22 cellular contexts compared by ENCODE assay signal in genomic region chr2:23905155-23905554, GRCh38. TPM values are rescaled to one million over a fixed set of nuclear protein-coding genes. Genes with fewer than 3 reads are reported as not detected.
DNase-seq lines count a peak whose midpoint lies in the region; ATAC-seq, FAIRE-seq and TF ChIP-seq lines count a peak whose summit lies in the region.
"Had no signal": no experiment of that assay in that cellular context is flagged by ENCODE, and none has a peak within 500 bp of the region (broad histone marks: within the 10 kb centered on the region; RNA-seq: fewer than 3 reads in every experiment).

No MANE protein-coding gene starts in this region.

- TF ChIP-seq CTCF in GM12878 (IDR thresholded peaks at IDR 0.05 in 2 of 3, conservative IDR thresholded peaks at IDR 0.05 in 1 of 3; ENCODE audit: control insufficient read depth in 2 of 3, extremely low read depth in 1 of 3, insufficient read depth in 1 of 3, low read depth in 3 of 3, low read length in 3 of 3) = no peak
- TF ChIP-seq CTCF in testis (IDR thresholded peaks at IDR 0.05) = no peak

- WGBS in GM12878 (ENCODE audit: insufficient coverage, insufficient replicate concordance, low lambda C conversion rate, missing lambda C conversion rate) = 71% methylated on average over 2 of the region's 2 CpGs
- 75 to 80% methylated on average over 2 of the region's 2 CpGs for WGBS in testis, 2 donors

- TF ChIP-seq EP300 in GM12878 (IDR thresholded peaks at IDR 0.05; ENCODE audit: borderline replicate concordance in 1 of 2, control insufficient read depth in 1 of 2, low read depth in 2 of 2, low read length in 2 of 2) = no peak

- no peak overlapping the region for H3K9ac ChIP-seq in GM12878 (ENCODE audit: control insufficient read depth, insufficient read depth, low read length)

- H2AFZ ChIP-seq in GM12878 (ENCODE audit: control insufficient read depth, low read depth, low read length) = no peak overlapping the region

- peaks cover 41% of the 10 kb centered on the region for H3K79me2 ChIP-seq in GM12878 (ENCODE audit: control insufficient read depth, insufficient read depth, low read length)

- H3K4me1 ChIP-seq in GM12878 (ENCODE audit: control insufficient read depth, insufficient read depth, low read length) (no peaks in the 10 kb centered on the region), testis (no peaks in the 10 kb centered on the region)
- H3K4me1 ChIP-seq: BE2C had no signal

- intact Hi-C loops in GM12878 (cut with micrococcal nuclease; ENCODE audit: unreplicated experiment) (no loop called here), testis (cut with DNase I; ENCODE audit: low total_unique reads) (no loop called here)

- peak; percentile 62 for ATAC-seq in GM12878
- no peak for ATAC-seq in GM18861 (IDR thresholded peaks at IDR 0.05; ENCODE audit: unreplicated experiment)
- ATAC-seq: effector memory CD8-positive, alpha-beta T cell; left ventricle myocardium superior; naive thymus-derived CD8-positive, alpha-beta T cell; Right ventricle myocardium inferior had no signal

- FAIRE-seq in GM12878 (lab: Jason Lieb, UNC) = no peak

- DNase-seq in GF-D8 (lab: John Stamatoyannopoulos, UW) = peak; percentile 19
- peak; percentile 9 to 16 for DNase-seq in Kasumi-1 (lab: John Stamatoyannopoulos, UW)
- DNase-seq in GM12878 (ENCODE audit: low read depth, low spot score) = no peak
- peak; percentile 3 for DNase-seq in myocyte (ENCODE audit: low read depth)
- DNase-seq in testis = no peak
- no peak for DNase-seq in activated naive CD4-positive, alpha-beta T cell treated with Interleukin-2 at 50 U/mL for 16 hours
- DNase-seq in D341Med (ENCODE audit: low spot score) = no peak
- DNase-seq: activated CD8-positive, alpha-beta memory T cell treated with anti-CD3 and anti-CD28 coated beads, Interleukin-2, amount 50 U/mL, for 48 hours; activated naive CD4-positive, alpha-beta T cell treated with anti-CD3 and anti-CD28 coated beads, Interleukin-2, amount 10 ng/mL, durations not matched to agents 7 days and 5 days; BE2C; effector memory CD8-positive, alpha-beta T cell; foreskin melanocyte; GOT3; left ventricle myocardium superior; naive thymus-derived CD8-positive, alpha-beta T cell; NCI-H1048; stimulated activated CD4-positive, alpha-beta T cell treated with anti-CD3 and anti-CD28 coated beads, Interleukin-1b, Interleukin-23, amount 100 ng/mL, for 48 hours; substantia nigra; T-helper 2 cell had no signal

- POLR2A ChIA-PET in GM12878 (lab: Charles Lee) = interaction anchor here (0.7 to 1.0 kb wide), 3 partner anchors 10 to 22 kb away, joined by 3 to 4 read pairs (median 3); partner anchors contain the start of gene ATAD2B

- H3K4me3 ChIP-seq in GM12878 (no peak overlapping the region), testis (no peak overlapping the region)
- H3K4me3 ChIP-seq: cardiac muscle cell had no signal

- SMC1A ChIA-PET in GM12878 (lab: Charles Lee; ENCODE audit: uncharacterized antibody, unreplicated experiment) = interaction anchor here (1.2 kb wide), 1 partner anchor 20 kb away, joined by 3 read pairs; no protein-coding TSS in a partner anchor

- no peak for TF ChIP-seq POLR2A in GM12878 (IDR thresholded peaks at IDR 0.05; ENCODE audit: low read depth, low read length)
- TF ChIP-seq POLR2A in testis (IDR thresholded peaks at IDR 0.05) = no peak

- no peak for TF ChIP-seq RAD21 in GM12878 (IDR thresholded peaks at IDR 0.05; ENCODE audit: insufficient read depth, low read depth, low read length)

- peaks cover 3% of the 10 kb centered on the region; the same call in 1 of the 2 replicates for H4K20me1 ChIP-seq in GM12878 (ENCODE audit: control insufficient read depth, insufficient read depth)

- no peaks in the 10 kb centered on the region for H3K27me3 ChIP-seq in GM12878 (replicated peaks in 1 of 2; ENCODE audit: control insufficient read depth in 2 of 2, insufficient read depth in 2 of 2, low read length in 1 of 2)
- no peaks in the 10 kb centered on the region for H3K27me3 ChIP-seq in testis
- H3K27me3 ChIP-seq: BE2C, cardiac muscle cell had no signal

- CTCF ChIA-PET in GM12878 (lab: Yijun Ruan, JAX) = interaction anchor here (0.6 to 1.3 kb wide), 3 partner anchors 13 to 81 kb away, joined by 3 to 5 read pairs (median 3); no protein-coding TSS in a partner anchor

- no peaks in the 10 kb centered on the region; the same call in 2 of the 3 replicates for H3K9me3 ChIP-seq in GM12878 (replicated peaks; ENCODE audit: control insufficient read depth, insufficient read depth, low read length)
- H3K9me3 ChIP-seq in testis = no peaks in the 10 kb centered on the region
- H3K9me3 ChIP-seq: BE2C had no signal

- H3K27ac ChIP-seq in GM12878 (ENCODE audit: control insufficient read depth, insufficient read depth) (no peak overlapping the region), testis (no peak overlapping the region)
- H3K27ac ChIP-seq: cardiac muscle cell had no signal

- in situ Hi-C loops in GM12878 (cut with MboI) = no loop called here

- BruUV-seq in GM12878 (replicated peaks; lab: Mats Ljungman, UMichigan) = no TSS peak

- no peak overlapping the region for H3K4me2 ChIP-seq in GM12878 (ENCODE audit: control insufficient read depth, insufficient read depth)

- H3K36me3 ChIP-seq in GM12878 (ENCODE audit: control insufficient read depth in 2 of 2, insufficient read depth in 2 of 2, low read length in 1 of 2) (no peaks in the 10 kb centered on the region; a peak in 1 of 4 replicates), testis (ENCODE audit: low read depth, missing control alignments) (no peaks in the 10 kb centered on the region)
- H3K36me3 ChIP-seq: BE2C, cardiac muscle cell had no signal

- RAD21 ChIA-PET in GM12878 (lab: Charles Lee; ENCODE audit: unreplicated experiment) = no interaction called here

TF ChIP-seq in GM12878, 131 proteins besides CTCF, POLR2A, EP300 and RAD21:
- TF ChIP-seq RELA (IDR thresholded peaks at IDR 0.05; ENCODE audit: borderline replicate concordance, partially characterized antibody) = no peak
- no peak for TF ChIP-seq TBL1XR1 (IDR thresholded peaks at IDR 0.05; ENCODE audit: low read depth, low read length)
- no peak for TF ChIP-seq CBX3 (IDR thresholded peaks at IDR 0.05; ENCODE audit: borderline replicate concordance, low read depth)
- TF ChIP-seq MTA2 (IDR thresholded peaks at IDR 0.05; ENCODE audit: low read depth) = no peak
- TF ChIP-seq, protein P1, sequence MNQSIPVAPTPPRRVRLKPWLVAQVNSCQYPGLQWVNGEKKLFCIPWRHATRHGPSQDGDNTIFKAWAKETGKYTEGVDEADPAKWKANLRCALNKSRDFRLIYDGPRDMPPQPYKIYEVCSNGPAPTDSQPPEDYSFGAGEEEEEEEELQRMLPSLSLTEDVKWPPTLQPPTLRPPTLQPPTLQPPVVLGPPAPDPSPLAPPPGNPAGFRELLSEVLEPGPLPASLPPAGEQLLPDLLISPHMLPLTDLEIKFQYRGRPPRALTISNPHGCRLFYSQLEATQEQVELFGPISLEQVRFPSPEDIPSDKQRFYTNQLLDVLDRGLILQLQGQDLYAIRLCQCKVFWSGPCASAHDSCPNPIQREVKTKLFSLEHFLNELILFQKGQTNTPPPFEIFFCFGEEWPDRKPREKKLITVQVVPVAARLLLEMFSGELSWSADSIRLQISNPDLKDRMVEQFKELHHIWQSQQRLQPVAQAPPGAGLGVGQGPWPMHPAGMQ (IDR thresholded peaks at IDR 0.05; ENCODE audit: borderline replicate concordance) = no peak

RNA-seq across cellular contexts. Expression of gene ATAD2B, which starts 21.8 kb away (rescaled TPM):
- 171 and 176 TPM in 2 replicates for total RNA-seq in GM12878 (2013; cell fraction: nucleolus; rRNA removed)
- 21.5 and 28.9 TPM in 2 replicates for total RNA-seq in GM12878 (2014; rRNA removed)
- total RNA-seq in GM12878 (2014; rRNA removed; fragmentation: Illumina TruSeq; extraction: Trizol) = 28.9 and 29.9 TPM in 2 replicates
- total RNA-seq in GM12878 (2021) = 22.8 and 29.9 TPM in 2 replicates
- polyA plus RNA-seq in GM12878 (2011; ENCODE audit: low read depth) = 3.7 TPM
- polyA plus RNA-seq in GM12878 (2011; rRNA removed) = 15.7 and 23.1 TPM in 2 replicates
- polyA plus RNA-seq in GM12878 (2011; cell fraction: cytosol; rRNA removed) = 3.4 and 4.2 TPM in 2 replicates
- polyA plus RNA-seq in GM12878 (2011; cell fraction: nucleus; rRNA removed) = 36.1 and 37.4 TPM in 2 replicates
- polyA plus RNA-seq in GM12878 (2012) = 5.5 and 8.0 TPM in 2 replicates
- 17.9 and 21.1 TPM in 2 replicates for polyA plus RNA-seq in GM12878 (2014; fragmentation: Illumina TruSeq; extraction: Trizol)
- polyA plus RNA-seq in GM12878 (2014; fragmentation: Nextera tagmentation; extraction: Ambion mirVana) = 1 to 10 TPM; 3.6 to 5.4 TPM
- 10.5 and 11.0 TPM in 2 replicates for polyA plus RNA-seq in GM12878 (2014; rRNA removed)
- polyA plus RNA-seq in GM12878 (2016; fragmentation: Nextera tagmentation; extraction: Ambion mirVana) = 10 to 100 TPM; 15.5 to 19.5 TPM
- 27.9 and 31.0 TPM in 2 replicates for polyA minus RNA-seq in GM12878 (2011; rRNA and poly(A)+ RNA removed)
- polyA minus RNA-seq in GM12878 (2011; cell fraction: cytosol; rRNA and poly(A)+ RNA removed) = 9.0 and 9.6 TPM in 2 replicates
- 58.0 and 82.6 TPM in 2 replicates for polyA minus RNA-seq in GM12878 (2011; cell fraction: nucleus; rRNA and poly(A)+ RNA removed)
- 22.9 and 36.1 TPM in 2 replicates for total RNA-seq in myocyte
- 3.2 TPM for polyA plus RNA-seq in myocyte (2012)
- 10 to 100 TPM; 23.2 to 32.3 TPM for total RNA-seq in testis
- polyA plus RNA-seq in testis (ENCODE audit: insufficient read depth, low read depth, low replicate concordance) = 11.7 TPM

RNA-seq across cellular contexts. Expression of gene UBXN2A, which starts 35.1 kb away (rescaled TPM):
- total RNA-seq in GM12878 (2013; cell fraction: nucleolus; rRNA removed) = 12.6 and 16.0 TPM in 2 replicates
- total RNA-seq in GM12878 (2014; rRNA removed) = 13.4 and 15.7 TPM in 2 replicates
- total RNA-seq in GM12878 (2014; rRNA removed; fragmentation: Illumina TruSeq; extraction: Trizol) = 16.6 and 16.8 TPM in 2 replicates
- 14.0 and 15.8 TPM in 2 replicates for total RNA-seq in GM12878 (2021)
- 5.8 TPM for polyA plus RNA-seq in GM12878 (2011; ENCODE audit: low read depth)
- 11.8 and 19.2 TPM in 2 replicates for polyA plus RNA-seq in GM12878 (2011; rRNA removed)
- polyA plus RNA-seq in GM12878 (2011; cell fraction: cytosol; rRNA removed) = 4.7 and 5.3 TPM in 2 replicates
- 1.7 and 2.3 TPM in 2 replicates for polyA plus RNA-seq in GM12878 (2011; cell fraction: nucleus; rRNA removed)
- polyA plus RNA-seq in GM12878 (2012) = 8.7 and 10.3 TPM in 2 replicates
- polyA plus RNA-seq in GM12878 (2014; fragmentation: Illumina TruSeq; extraction: Trizol) = 17.6 and 19.0 TPM in 2 replicates
- polyA plus RNA-seq in GM12878 (2014; fragmentation: Nextera tagmentation; extraction: Ambion mirVana) = 1 to 10 TPM; 3.7 to 7.2 TPM
- polyA plus RNA-seq in GM12878 (2014; rRNA removed) = 10.8 and 10.9 TPM in 2 replicates
- 10 to 100 TPM; 19.2 to 23.5 TPM for polyA plus RNA-seq in GM12878 (2016; fragmentation: Nextera tagmentation; extraction: Ambion mirVana)
- polyA minus RNA-seq in GM12878 (2011; rRNA and poly(A)+ RNA removed) = 5.2 and 5.8 TPM in 2 replicates
- polyA minus RNA-seq in GM12878 (2011; cell fraction: cytosol; rRNA and poly(A)+ RNA removed) = 4.0 and 4.7 TPM in 2 replicates
- polyA minus RNA-seq in GM12878 (2011; cell fraction: nucleus; rRNA and poly(A)+ RNA removed) = 2.1 and 5.5 TPM in 2 replicates
- 13.0 and 15.6 TPM in 2 replicates for total RNA-seq in myocyte
- polyA plus RNA-seq in myocyte (2012) = 7.4 TPM
- 10 to 100 TPM; 11.9 to 18.4 TPM for total RNA-seq in testis
- polyA plus RNA-seq in testis (ENCODE audit: insufficient read depth, low read depth, low replicate concordance) = 9.4 TPM

Comparison
In these comparisons a context has a peak if more than half of its experiments do, and no peak if none do; other contexts are left out.
1. DNase-seq: peak in GF-D8 (single experiment), Kasumi-1 (2 of 2) and myocyte (single experiment); none in GM12878 (single experiment), testis (single experiment), activated naive CD4-positive, alpha-beta T cell treated with Interleukin-2 at 50 U/mL for 16 hours (single experiment) and D341Med (single experiment).